8 cellular contexts compared by ENCODE assay signal in genomic region chr16:66872927-66873684, GRCh38. TPM values are rescaled to one million over a fixed set of nuclear protein-coding genes. Genes with fewer than 3 reads are reported as not detected.
DNase-seq lines count a peak whose midpoint lies in the region; ATAC-seq, FAIRE-seq and TF ChIP-seq lines count a peak whose summit lies in the region.

No MANE protein-coding gene starts in this region.

- H3K4me3 ChIP-seq in NT2/D1 (ENCODE audit: insufficient read length, low read depth) = peak overlapping the region; percentile 48
- H3K4me3 ChIP-seq in endothelial cell of umbilical vein (replicated peaks in 1 of 3; ENCODE audit: insufficient read depth in 1 of 3, low read depth in 1 of 3, low read length in 3 of 3) = no peak overlapping the region

- no TSS peak for BruUV-seq in endothelial cell of umbilical vein (replicated peaks; lab: Mats Ljungman, UMichigan)

- peak; percentile 79 for ATAC-seq in GM19438 (IDR thresholded peaks at IDR 0.05; ENCODE audit: low read depth, unreplicated experiment)
- ATAC-seq in HG03571 (IDR thresholded peaks at IDR 0.05; ENCODE audit: unreplicated experiment) = peak; percentile 80

- CTCF ChIA-PET in endothelial cell of umbilical vein (lab: Charles Lee) = interaction anchor here (0.7 to 3.7 kb wide), 33 partner anchors 9 to 466 kb away, joined by 3 to 69 read pairs (median 4); partner anchors contain the start of genes CA7, CMTM2 and NAE1

- TF ChIP-seq CTCF in endothelial cell of umbilical vein (IDR thresholded peaks at IDR 0.05; ENCODE audit: extremely low read depth in 1 of 2, insufficient read depth in 1 of 2, low read depth in 1 of 2, low read length in 2 of 2) = peak; percentile 99
- TF ChIP-seq CTCF in mesothelial cell of epicardium (IDR thresholded peaks at IDR 0.05; ENCODE audit: unreplicated experiment) = peak; percentile 90

- DNase-seq in CMK (ENCODE audit: low read depth) (peak; percentile 97), NT2/D1 (ENCODE audit: low read depth, low spot score) (peak; percentile 90), endothelial cell of umbilical vein (ENCODE audit: low read depth, low spot score) (peak; percentile 96), mesothelial cell of epicardium (ENCODE audit: low spot score in 2 of 2, unreplicated experiment in 2 of 2) (peak; percentile 81 to 91)
- peak; percentile 84 for DNase-seq in activated CD8-positive, alpha-beta memory T cell treated with anti-CD3 and anti-CD28 coated beads, Interleukin-2, amount 50 U/mL, for 24 hours (ENCODE audit: extremely low read depth)
- DNase-seq in stimulated activated CD8-positive, alpha-beta memory T cell treated with anti-CD3 and anti-CD28 coated beads, Interleukin-15, amount 100 ng/mL, for 4 hours (ENCODE audit: low read depth in 2 of 2) = peak; percentile 77 to 80

- H3K9me3 ChIP-seq in NT2/D1 (ENCODE audit: insufficient read depth, low read length) = no peaks in the 10 kb centered on the region
- H3K9me3 ChIP-seq in endothelial cell of umbilical vein (replicated peaks; ENCODE audit: control insufficient read depth, insufficient read depth, low read length) = no peaks in the 10 kb centered on the region

- dilution Hi-C loops in endothelial cell of umbilical vein (cut with MboI; ENCODE audit: extremely low pct_ligation_motif_present, low sequenced_read_pairs) = no loop called here

- no peaks in the 10 kb centered on the region for H3K27me3 ChIP-seq in NT2/D1 (ENCODE audit: insufficient read depth, insufficient read length)
- H3K27me3 ChIP-seq in endothelial cell of umbilical vein (ENCODE audit: control insufficient read depth in 2 of 2, insufficient read depth in 2 of 2, low read length in 2 of 2) = peaks cover 0 to 2% of the 10 kb centered on the region in 2 experiments

- no peak overlapping the region for H3K27ac ChIP-seq in endothelial cell of umbilical vein (ENCODE audit: insufficient read depth, low read depth, low read length)

- H3K9me3 Mint-ChIP-seq in mesothelial cell of epicardium = no peaks in the 10 kb centered on the region

- POLR2A ChIA-PET in endothelial cell of umbilical vein (lab: Charles Lee) = interaction anchor here (0.5 to 1.2 kb wide), 3 partner anchors 42 to 135 kb away, joined by 3 to 11 read pairs (median 6); partner anchors contain the start of genes CIAO2B and NAE1

- H4K20me1 ChIP-seq in endothelial cell of umbilical vein (replicated peaks; ENCODE audit: control insufficient read depth, extremely low read depth, insufficient read depth, low read length) = no peaks in the 10 kb centered on the region

- no peaks in the 10 kb centered on the region for H3K79me2 ChIP-seq in endothelial cell of umbilical vein (ENCODE audit: control insufficient read depth, insufficient read depth, low read length)

- no peaks in the 10 kb centered on the region for H3K36me3 Mint-ChIP-seq in mesothelial cell of epicardium

- H3K27ac Mint-ChIP-seq in mesothelial cell of epicardium = peak overlapping the region; percentile 70

- peaks cover 14% of the 10 kb centered on the region for H3K4me1 Mint-ChIP-seq in mesothelial cell of epicardium

- H3K4me1 ChIP-seq in NT2/D1 (ENCODE audit: insufficient read depth, insufficient read length) (peaks cover 6% of the 10 kb centered on the region), endothelial cell of umbilical vein (ENCODE audit: control insufficient read depth, extremely low read depth, insufficient read depth, low read length) (peaks cover 12% of the 10 kb centered on the region)

- peak; percentile 98 for FAIRE-seq in endothelial cell of umbilical vein (lab: Jason Lieb, UNC)

- no peaks in the 10 kb centered on the region for H3K27me3 Mint-ChIP-seq in mesothelial cell of epicardium (ENCODE audit: low read depth)

- H3K9ac ChIP-seq in NT2/D1 (ENCODE audit: insufficient read length, low read depth) (peak overlapping the region; percentile 79), endothelial cell of umbilical vein (replicated peaks; ENCODE audit: extremely low read depth, insufficient read depth, low read length) (no peak overlapping the region)

- H2AFZ ChIP-seq in endothelial cell of umbilical vein (ENCODE audit: low read depth, low read length) = peak overlapping the region; percentile 2

- no peaks in the 10 kb centered on the region for H3K9me1 ChIP-seq in endothelial cell of umbilical vein (replicated peaks; ENCODE audit: control insufficient read depth, extremely low read depth, insufficient read depth, low read length)

- H3K4me2 ChIP-seq in endothelial cell of umbilical vein (ENCODE audit: insufficient read depth, low read length) = peak overlapping the region; percentile 21

- intact Hi-C loops in endothelial cell of umbilical vein (cut with micrococcal nuclease) = loop anchor here (1.0 kb wide), 4 partner anchors 42 to 211 kb away; no protein-coding TSS in a partner anchor

- peak overlapping the region; percentile 74 for H3K4me3 Mint-ChIP-seq in mesothelial cell of epicardium

- H3K36me3 ChIP-seq in NT2/D1 (ENCODE audit: insufficient read depth, insufficient read length, low read length) = no peaks in the 10 kb centered on the region
- H3K36me3 ChIP-seq in endothelial cell of umbilical vein (ENCODE audit: control insufficient read depth in 2 of 2, extremely low read depth in 1 of 2, insufficient read depth in 2 of 2, low read length in 2 of 2) = no peaks in the 10 kb centered on the region

- TF ChIP-seq POLR2A in endothelial cell of umbilical vein (IDR thresholded peaks at IDR 0.05; ENCODE audit: low read depth, low read length) = peak; percentile 58

TF ChIP-seq in endothelial cell of umbilical vein, 7 proteins besides CTCF, POLR2A, EP300 and RAD21 (continues in another document):
- TF ChIP-seq MYC (IDR thresholded peaks at IDR 0.05; ENCODE audit: low read depth, low read length) (no peak), EZH2 (IDR thresholded peaks at IDR 0.05; ENCODE audit: borderline replicate concordance, low read depth, low read length, severe bottlenecking) (no peak), FOS (IDR thresholded peaks at IDR 0.05; ENCODE audit: borderline replicate concordance, insufficient read depth, low read length) (peak; percentile 95), JUN (IDR thresholded peaks at IDR 0.05; ENCODE audit: borderline replicate concordance, insufficient read depth, insufficient read length, low read depth) (peak; percentile 94), GATA2 (IDR thresholded peaks at IDR 0.05; ENCODE audit: insufficient read depth, insufficient read length, low read depth, low read length) (no peak), POLR2AphosphoS5 (IDR thresholded peaks at IDR 0.05; ENCODE audit: insufficient read depth, low read depth, low read length) (peak; percentile 94)

RNA-seq across cellular contexts. Expression of gene PDP2, which starts 7.2 kb away (rescaled TPM):
- total RNA-seq in endothelial cell of umbilical vein (9.3 and 9.5 TPM in 2 replicates), mesothelial cell of epicardium (16.7 to 17.4 TPM (median 16.9 TPM) in 3 replicates)
- polyA plus RNA-seq in endothelial cell of umbilical vein = 4.1 and 4.4 TPM in 2 replicates
- 3.3 and 4.4 TPM in 2 replicates for polyA plus RNA-seq in endothelial cell of umbilical vein (2011; cell fraction: cytosol; rRNA removed)
- 4.3 and 4.4 TPM in 2 replicates for polyA plus RNA-seq in endothelial cell of umbilical vein (2011; cell fraction: nucleus; rRNA removed)
- polyA plus RNA-seq in endothelial cell of umbilical vein (2012) = 4.8 TPM in 2 replicates
- polyA minus RNA-seq in endothelial cell of umbilical vein = 18.1 and 34.6 TPM in 2 replicates
- 7.5 TPM for polyA minus RNA-seq in endothelial cell of umbilical vein (2011; cell fraction: cytosol; rRNA and poly(A)+ RNA removed)
- 4.3 and 8.0 TPM in 2 replicates for polyA minus RNA-seq in endothelial cell of umbilical vein (2011; cell fraction: nucleus; rRNA and poly(A)+ RNA removed)

RNA-seq across cellular contexts. Expression of gene CA7, which starts 28.9 kb away (rescaled TPM):
- total RNA-seq in endothelial cell of umbilical vein = not detected in 2 replicates
- not detected in 2 replicates for polyA plus RNA-seq in endothelial cell of umbilical vein
- not detected in 2 replicates for polyA plus RNA-seq in endothelial cell of umbilical vein (2011; cell fraction: cytosol; rRNA removed)
- not detected in 2 replicates for polyA plus RNA-seq in endothelial cell of umbilical vein (2011; cell fraction: nucleus; rRNA removed)
- not detected in 2 replicates for polyA plus RNA-seq in endothelial cell of umbilical vein (2012)
- polyA minus RNA-seq in endothelial cell of umbilical vein = not detected in 2 replicates
- polyA minus RNA-seq in endothelial cell of umbilical vein (2011; cell fraction: cytosol; rRNA and poly(A)+ RNA removed) = not detected
- polyA minus RNA-seq in endothelial cell of umbilical vein (2011; cell fraction: nucleus; rRNA and poly(A)+ RNA removed) = not detected in 2 replicates
- not detected in 3 replicates for total RNA-seq in mesothelial cell of epicardium

RNA-seq across cellular contexts. Expression of gene NAE1, which starts 42.3 kb away (rescaled TPM):
- 64.3 and 67.6 TPM in 2 replicates for total RNA-seq in endothelial cell of umbilical vein
- 18.2 and 23.6 TPM in 2 replicates for polyA plus RNA-seq in endothelial cell of umbilical vein
- 36.7 and 37.3 TPM in 2 replicates for polyA plus RNA-seq in endothelial cell of umbilical vein (2011; cell fraction: cytosol; rRNA removed)
- polyA plus RNA-seq in endothelial cell of umbilical vein (2011; cell fraction: nucleus; rRNA removed) = 49.1 and 74.3 TPM in 2 replicates
- polyA plus RNA-seq in endothelial cell of umbilical vein (2012) = 65.1 and 77.9 TPM in 2 replicates
- 14.4 and 19.3 TPM in 2 replicates for polyA minus RNA-seq in endothelial cell of umbilical vein
- 43.0 TPM for polyA minus RNA-seq in endothelial cell of umbilical vein (2011; cell fraction: cytosol; rRNA and poly(A)+ RNA removed)
- polyA minus RNA-seq in endothelial cell of umbilical vein (2011; cell fraction: nucleus; rRNA and poly(A)+ RNA removed) = 23.0 and 33.2 TPM in 2 replicates
- 78.8 to 84.4 TPM (median 80.3 TPM) in 3 replicates for total RNA-seq in mesothelial cell of epicardium

RNA-seq across cellular contexts. Expression of gene CDH16, which starts 45.6 kb away (rescaled TPM):
- not detected in 2 replicates for total RNA-seq in endothelial cell of umbilical vein
- polyA plus RNA-seq in endothelial cell of umbilical vein = not detected in 2 replicates
- not detected in 2 replicates for polyA plus RNA-seq in endothelial cell of umbilical vein (2011; cell fraction: cytosol; rRNA removed)
- not detected in 2 replicates for polyA plus RNA-seq in endothelial cell of umbilical vein (2011; cell fraction: nucleus; rRNA removed)
- not detected in 2 replicates for polyA plus RNA-seq in endothelial cell of umbilical vein (2012)
- polyA minus RNA-seq in endothelial cell of umbilical vein = not detected in 2 replicates
- polyA minus RNA-seq in endothelial cell of umbilical vein (2011; cell fraction: cytosol; rRNA and poly(A)+ RNA removed) = not detected
- not detected in 2 replicates for polyA minus RNA-seq in endothelial cell of umbilical vein (2011; cell fraction: nucleus; rRNA and poly(A)+ RNA removed)
- total RNA-seq in mesothelial cell of epicardium = not detected in 3 replicates

RNA-seq across cellular contexts. Expression of gene RRAD, which starts 52.2 kb away (rescaled TPM):
- total RNA-seq in endothelial cell of umbilical vein (0.22 and 0.46 TPM in 2 replicates), mesothelial cell of epicardium (2.7 to 3.7 TPM (median 2.9 TPM) in 3 replicates)
- polyA plus RNA-seq in endothelial cell of umbilical vein = 0.48 and 0.60 TPM in 2 replicates
- polyA plus RNA-seq in endothelial cell of umbilical vein (2011; cell fraction: cytosol; rRNA removed) = 0.17 and 0.25 TPM in 2 replicates
- polyA plus RNA-seq in endothelial cell of umbilical vein (2011; cell fraction: nucleus; rRNA removed) = 0.75 and 0.88 TPM in 2 replicates
- polyA plus RNA-seq in endothelial cell of umbilical vein (2012) = 0.27 and 0.38 TPM in 2 replicates
- polyA minus RNA-seq in endothelial cell of umbilical vein = 0.17 and 0.40 TPM in 2 replicates
- not detected for polyA minus RNA-seq in endothelial cell of umbilical vein (2011; cell fraction: cytosol; rRNA and poly(A)+ RNA removed)
- polyA minus RNA-seq in endothelial cell of umbilical vein (2011; cell fraction: nucleus; rRNA and poly(A)+ RNA removed) = not detected in 2 replicates
